In the genomic region with DNA sequence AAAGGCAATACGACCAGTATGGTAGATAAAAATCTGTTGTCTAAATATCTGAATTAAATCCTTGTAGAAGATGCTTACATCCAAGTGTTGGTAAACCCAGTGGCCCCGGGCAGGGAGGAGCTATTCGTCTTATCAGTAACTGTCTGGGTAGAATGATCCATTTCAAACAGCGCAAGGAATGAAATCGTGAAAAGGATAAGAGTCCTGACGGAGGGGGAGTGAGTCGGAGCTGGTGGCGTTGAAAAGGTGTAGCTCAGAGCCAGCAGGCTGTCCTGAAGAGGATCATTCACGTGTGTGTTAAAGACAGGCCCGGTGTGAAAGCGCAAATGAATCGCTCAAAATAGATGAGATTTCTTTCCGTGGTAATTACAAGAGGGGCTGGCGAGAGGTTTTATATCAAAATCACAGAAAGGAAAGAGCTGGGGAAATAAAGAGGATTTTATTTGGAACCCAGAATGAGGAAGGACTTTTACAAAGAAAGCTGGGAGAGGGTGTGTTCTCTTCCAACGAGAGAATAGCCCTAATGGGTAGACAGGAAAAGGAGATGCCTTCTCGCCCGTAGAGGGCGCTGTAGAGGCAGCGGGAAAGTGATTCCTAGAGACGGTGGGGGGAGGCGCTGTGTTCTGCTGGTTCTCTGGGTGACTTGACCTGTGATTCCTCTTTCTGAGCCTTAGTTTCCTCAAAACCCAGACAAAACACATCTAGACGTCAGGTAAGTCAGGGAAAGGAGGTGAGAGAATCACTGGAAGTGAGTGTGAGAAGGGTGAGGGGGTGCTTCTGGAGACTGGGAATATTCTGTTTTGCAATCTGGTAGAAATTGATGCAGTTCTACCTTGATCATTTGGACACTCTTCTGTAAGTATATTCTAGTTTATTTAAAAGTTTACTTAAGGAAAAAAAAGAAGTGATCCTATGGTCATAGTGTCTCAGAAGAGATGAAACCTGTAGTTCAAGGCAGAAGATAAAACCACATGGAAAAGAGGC, we compare ENCODE assay signal across 8 cellular contexts. TPM values are rescaled to one million over a fixed set of nuclear protein-coding genes. Genes with fewer than 3 reads are reported as not detected.
DNase-seq lines count a peak whose midpoint lies in the region; ATAC-seq and TF ChIP-seq lines count a peak whose summit lies in the region.

No MANE protein-coding gene starts in this region.

- H3K27ac ChIP-seq in GM23248: no peak overlapping the region
- no peak overlapping the region for H3K27ac ChIP-seq in osteoblast (ENCODE audit: low read depth, low read length)

- H2AFZ ChIP-seq in GM23248: no peak overlapping the region
- H2AFZ ChIP-seq in osteoblast (ENCODE audit: low read length): no peak overlapping the region

- H3K79me2 ChIP-seq in GM23248 (ENCODE audit: insufficient read depth) (no peaks in the 10 kb centered on the region), osteoblast (ENCODE audit: insufficient read depth, low read length) (no peaks in the 10 kb centered on the region)

- in situ Hi-C loops in GM23248 (cut with MboI): no loop called here
- in situ Hi-C loops in SK-MEL-5 (cut with HindIII; ENCODE audit: low pct_unique_long_range_greater_than_20kb, low sequenced_read_pairs): no loop called here

- H3F3A ChIP-seq in GM23248 (ENCODE audit: insufficient read depth): no peaks in the 10 kb centered on the region

- TF ChIP-seq CTCF in kidney epithelial cell (IDR thresholded peaks at IDR 0.05; ENCODE audit: insufficient read depth, low read length, poor library complexity, severe bottlenecking) (peak; percentile 19), osteoblast (IDR thresholded peaks at IDR 0.05; ENCODE audit: extremely low read depth, low read depth, low read length) (no peak)

- H3K4me2 ChIP-seq in GM23248 (ENCODE audit: unreplicated experiment) (no peak overlapping the region), osteoblast (ENCODE audit: insufficient read depth, low read length) (no peak overlapping the region)

- H3K4me3 ChIP-seq in GM23248 (no peak overlapping the region), kidney epithelial cell (ENCODE audit: low read depth, low read length) (no peak overlapping the region), osteoblast (ENCODE audit: insufficient read depth, low read length) (no peak overlapping the region)

- DNase-seq in D341Med (ENCODE audit: low spot score) (peak; percentile 54), GM23248 (peak; percentile 2), SK-MEL-5 (ENCODE audit: low read depth, low spot score) (peak; percentile 78), kidney epithelial cell (ENCODE audit: low read depth) (no peak), Ammon's horn (ENCODE audit: low spot score) (no peak), NCI-H1092 (lab: John Stamatoyannopoulos, UW) (no peak), osteoblast (ENCODE audit: insufficient read length, low spot score, missing footprints) (no peak)

- H4K20me1 ChIP-seq in GM23248 (ENCODE audit: insufficient read depth) (no peaks in the 10 kb centered on the region), osteoblast (ENCODE audit: insufficient read depth, low read length) (no peaks in the 10 kb centered on the region)

- H3K27me3 ChIP-seq in GM23248 (replicated peaks; ENCODE audit: insufficient read depth): no peaks in the 10 kb centered on the region
- H3K27me3 ChIP-seq in kidney epithelial cell (ENCODE audit: control insufficient read depth, insufficient read depth, low read length): no peaks in the 10 kb centered on the region
- H3K27me3 ChIP-seq in osteoblast (ENCODE audit: insufficient read depth, low read length): no peaks in the 10 kb centered on the region

- H3K36me3 ChIP-seq in GM23248 (ENCODE audit: low read depth) (no peaks in the 10 kb centered on the region), kidney epithelial cell (ENCODE audit: control insufficient read depth, insufficient read depth, low read length) (no peaks in the 10 kb centered on the region), osteoblast (ENCODE audit: insufficient read depth, low read length) (no peaks in the 10 kb centered on the region)

- H3K9me2 ChIP-seq in GM23248 (ENCODE audit: insufficient read depth): no peaks in the 10 kb centered on the region

- no peak overlapping the region for H3K9ac ChIP-seq in GM23248

- ATAC-seq in GM18511 (IDR thresholded peaks at IDR 0.05; ENCODE audit: unreplicated experiment): no peak

- no peaks in the 10 kb centered on the region for H3K9me3 ChIP-seq in GM23248 (ENCODE audit: low read depth)
- H3K9me3 ChIP-seq in osteoblast (ENCODE audit: low read depth, low read length): peaks cover 2% of the 10 kb centered on the region

- H3K4me1 ChIP-seq in GM23248 (ENCODE audit: insufficient read depth) (no peaks in the 10 kb centered on the region), osteoblast (ENCODE audit: insufficient read depth, low read length) (no peaks in the 10 kb centered on the region)

- 8 to 12% methylated on average over 22 of the region's 22 CpGs for WGBS in GM23248 (ENCODE audit: low coverage in 1 of 2, low lambda C conversion rate in 2 of 2, missing lambda C conversion rate in 2 of 2), 2 experiments

RNA-seq across cellular contexts. Expression of a gene that starts 39.3 kb away (rescaled TPM):
- total RNA-seq in GM23248 (2014; rRNA removed; shearing (Covaris generic)): not detected in 2 replicates
- polyA plus RNA-seq in GM23248 (2016; fragmentation: Nextera tagmentation; extraction: Ambion mirVana): 0.03 TPM in 1 of 2 replicates, not detected in the other
- total RNA-seq in SK-MEL-5 (2014; rRNA removed; shearing (Covaris generic)): not detected in 2 replicates
- polyA plus RNA-seq in SK-MEL-5 (2015; cell fraction: cytosol; rRNA removed): not detected in 2 replicates
- not detected in 2 replicates for polyA plus RNA-seq in SK-MEL-5 (2015; cell fraction: nucleus; rRNA removed)
- total RNA-seq in kidney epithelial cell: 0.27 and 0.42 TPM in 2 replicates
- total RNA-seq in osteoblast: not detected in 2 replicates

Comparison
In these comparisons a context has a peak if more than half of its experiments do, and no peak if none do; other contexts are left out.
1. DNase-seq: peak in D341Med (single experiment), GM23248 (single experiment) and SK-MEL-5 (single experiment); none in kidney epithelial cell (single experiment), Ammon's horn (single experiment), NCI-H1092 (single experiment) and osteoblast (single experiment).